9 cellular contexts compared by ENCODE assay signal in genomic region chr2:16055848-16056580, GRCh38.
DNase-seq lines count a peak whose midpoint lies in the region; ATAC-seq and TF ChIP-seq lines count a peak whose summit lies in the region.
"Had no signal": no experiment of that assay in that cellular context is flagged by ENCODE, and none has a peak within 500 bp of the region (broad histone marks: within the 10 kb centered on the region; RNA-seq: fewer than 3 reads in every experiment).

No MANE protein-coding gene starts in this region.

- H3K4me1 Mint-ChIP-seq in nephron progenitor cell, result peaks cover 12% of the 10 kb centered on the region
- H3K4me1 Mint-ChIP-seq in stimulated activated effector memory CD8-positive, alpha-beta T cell treated with anti-CD3 and anti-CD28 coated beads, Interleukin-12 subunit alpha, Interleukin-12 subunit beta, amount 100 ng/mL, for 72 hours, result no peaks in the 10 kb centered on the region

- peak overlapping the region; percentile 6 for H3K27ac Mint-ChIP-seq in nephron progenitor cell
- no peak overlapping the region for H3K27ac Mint-ChIP-seq in stimulated activated effector memory CD8-positive, alpha-beta T cell treated with anti-CD3 and anti-CD28 coated beads, Interleukin-12 subunit alpha, Interleukin-12 subunit beta, amount 100 ng/mL, for 72 hours

- peaks cover 8% of the 10 kb centered on the region for H3K9me3 Mint-ChIP-seq in nephron progenitor cell
- H3K9me3 Mint-ChIP-seq in stimulated activated effector memory CD8-positive, alpha-beta T cell treated with anti-CD3 and anti-CD28 coated beads, Interleukin-12 subunit alpha, Interleukin-12 subunit beta, amount 100 ng/mL, for 72 hours, result peaks cover 5% of the 10 kb centered on the region

- TF ChIP-seq CTCF in nephron progenitor cell (IDR thresholded peaks at IDR 0.05), result no peak

- DNase-seq in nephron progenitor cell (no peak), germinal center (ENCODE audit: low spot score) (no peak), anterior cingulate cortex (lab: John Stamatoyannopoulos, UW) (no peak), NCI-H446 (lab: John Stamatoyannopoulos, UW) (no peak)
- no peak for DNase-seq in stimulated activated effector memory CD8-positive, alpha-beta T cell treated with anti-CD3 and anti-CD28 coated beads, Interleukin-12 subunit alpha, Interleukin-12 subunit beta, amount 100 ng/mL, for 72 hours (ENCODE audit: low spot score in 2 of 2)
- DNase-seq: SK-N-SH had no signal

- ATAC-seq in GM19023 (IDR thresholded peaks at IDR 0.05; ENCODE audit: unreplicated experiment), result peak; percentile 80
- ATAC-seq in HG02571 (IDR thresholded peaks at IDR 0.05; ENCODE audit: unreplicated experiment), result peak; percentile 84
- peak; percentile 86 for ATAC-seq in HG03521 (IDR thresholded peaks at IDR 0.05; ENCODE audit: unreplicated experiment)
- no peak for ATAC-seq in stimulated activated effector memory CD8-positive, alpha-beta T cell treated with anti-CD3 and anti-CD28 coated beads, Interleukin-12 subunit alpha, Interleukin-12 subunit beta, amount 100 ng/mL, for 72 hours

- H3K27me3 Mint-ChIP-seq in nephron progenitor cell (ENCODE audit: low read depth, poor library complexity), result peaks cover 6% of the 10 kb centered on the region

- H3K36me3 Mint-ChIP-seq in nephron progenitor cell (ENCODE audit: low read depth), result no peaks in the 10 kb centered on the region
- no peaks in the 10 kb centered on the region for H3K36me3 Mint-ChIP-seq in stimulated activated effector memory CD8-positive, alpha-beta T cell treated with anti-CD3 and anti-CD28 coated beads, Interleukin-12 subunit alpha, Interleukin-12 subunit beta, amount 100 ng/mL, for 72 hours

- H3K4me3 Mint-ChIP-seq in nephron progenitor cell, result no peak overlapping the region
- H3K4me3 Mint-ChIP-seq in stimulated activated effector memory CD8-positive, alpha-beta T cell treated with anti-CD3 and anti-CD28 coated beads, Interleukin-12 subunit alpha, Interleukin-12 subunit beta, amount 100 ng/mL, for 72 hours, result no peak overlapping the region
